ENCODE assay signal across 18 cellular contexts in the genomic region with DNA sequence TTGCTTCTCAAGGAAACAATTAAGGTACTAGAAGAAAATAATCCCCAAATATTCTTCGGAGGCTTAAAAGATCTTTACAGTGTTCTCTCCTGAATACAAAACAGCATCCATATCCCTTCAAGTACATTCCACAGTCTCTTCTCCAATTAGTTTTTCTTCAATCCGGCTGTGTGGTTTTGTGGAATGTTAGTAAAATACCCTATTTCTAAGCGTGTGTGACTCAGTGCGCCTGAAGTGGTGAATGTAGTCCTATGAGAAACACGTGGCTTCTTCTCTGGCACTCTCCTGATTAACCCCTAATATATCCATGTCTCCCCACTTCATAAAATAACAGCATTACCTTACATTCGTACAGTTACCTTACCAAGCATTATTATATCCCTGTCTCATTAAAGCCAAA.
A peak's percentile ranks its signal among the peaks of the same experiment; 100 is the strongest.
DNase-seq lines count a peak whose midpoint lies in the region; ATAC-seq and TF ChIP-seq lines count a peak whose summit lies in the region.
"Had no signal": no experiment of that assay in that cellular context is flagged by ENCODE, and none has a peak within 500 bp of the region (broad histone marks: within the 10 kb centered on the region; RNA-seq: fewer than 3 reads in every experiment).

No MANE protein-coding gene starts in this region.

- 47% methylated on average over 3 of the region's 6 CpGs for WGBS in mesenchymal stem cell

- no peak for ATAC-seq in HG03196 (IDR thresholded peaks at IDR 0.05; ENCODE audit: unreplicated experiment)
- ATAC-seq: HepG2 had no signal

- H3K4me3 ChIP-seq in AG10803 (ENCODE audit: low read length) (no peak overlapping the region), astrocyte of the spinal cord (ENCODE audit: low read depth, low read length) (no peak overlapping the region), mesenchymal stem cell (ENCODE audit: insufficient read depth in 1 of 2, low read depth in 1 of 2, low read length in 2 of 2) (no peak overlapping the region)
- H3K4me3 ChIP-seq: SJSA1 had no signal

- H4K91ac ChIP-seq in mesenchymal stem cell (ENCODE audit: low read length): no peak overlapping the region

- no peaks in the 10 kb centered on the region for H3K4me1 ChIP-seq in mesenchymal stem cell (ENCODE audit: control insufficient read depth, insufficient read depth, low read depth, low read length)
- H3K4me1 ChIP-seq: SJSA1 had no signal

- H4K8ac ChIP-seq in mesenchymal stem cell (ENCODE audit: low read length): no peak overlapping the region

- no peak overlapping the region for H3K4ac ChIP-seq in mesenchymal stem cell (ENCODE audit: low read depth in 1 of 2, low read length in 2 of 2)

- no peak overlapping the region for H2BK12ac ChIP-seq in mesenchymal stem cell (ENCODE audit: low read length in 2 of 2)

- H3K23ac ChIP-seq in mesenchymal stem cell (ENCODE audit: low read length in 2 of 2): no peak overlapping the region

- no peak overlapping the region for H3K9ac ChIP-seq in mesenchymal stem cell (ENCODE audit: low read length)

- H2BK15ac ChIP-seq in mesenchymal stem cell (ENCODE audit: low read depth, poor library complexity, severe bottlenecking): no peak overlapping the region

- no peak overlapping the region for H2AK5ac ChIP-seq in mesenchymal stem cell (ENCODE audit: low read length, severe bottlenecking)

- no peak overlapping the region for H3K27ac ChIP-seq in mesenchymal stem cell (ENCODE audit: low read length, poor library complexity, severe bottlenecking)
- H3K27ac ChIP-seq: RWPE1, SJSA1 had no signal

- H2BK5ac ChIP-seq in mesenchymal stem cell (ENCODE audit: low read depth, low read length, poor library complexity, severe bottlenecking): no peak overlapping the region

- no peak overlapping the region for H2BK120ac ChIP-seq in mesenchymal stem cell (ENCODE audit: low read depth, low read length)

- no peaks in the 10 kb centered on the region for H3K36me3 ChIP-seq in mesenchymal stem cell (ENCODE audit: control insufficient read depth in 1 of 2, insufficient read depth in 2 of 2, low read depth in 1 of 2, low read length in 2 of 2)
- H3K36me3 ChIP-seq: SJSA1 had no signal

- TF ChIP-seq CTCF in AG10803 (conservative IDR thresholded peaks at IDR 0.05; ENCODE audit: low read length) (no peak), astrocyte of the spinal cord (IDR thresholded peaks at IDR 0.05; ENCODE audit: low read depth, low read length) (no peak)

- DNase-seq in AG10803 (ENCODE audit: low read depth): peak; percentile 15
- peak; percentile 76 for DNase-seq in LHCN-M2 (ENCODE audit: low read depth)
- DNase-seq in astrocyte of the spinal cord (ENCODE audit: low read depth, low spot score): peak; percentile 0
- DNase-seq in mesenchymal stem cell: peak; percentile 21
- DNase-seq in NCI-H128 (lab: John Stamatoyannopoulos, UW; ENCODE audit: unreplicated experiment): no peak
- no peak for DNase-seq in NCI-H510A treated with DMSO at 0.1 percent for 48 hours (lab: John Stamatoyannopoulos, UW)
- no peak for DNase-seq in DMS 273 treated with DMSO at 0.1 percent for 48 hours (lab: John Stamatoyannopoulos, UW)
- DNase-seq: 8988T, C1 segment of cervical spinal cord, MM.1S, NCI-H1105 treated with DMSO at 0.1 percent for 48 hours, NCI-H187, NCI-H345, OCI-M1 had no signal

- H3K18ac ChIP-seq in mesenchymal stem cell (ENCODE audit: low read depth in 1 of 2, low read length in 2 of 2): no peak overlapping the region

- H3K14ac ChIP-seq in mesenchymal stem cell (ENCODE audit: low read length in 2 of 2): no peak overlapping the region

- no peaks in the 10 kb centered on the region for H3K9me3 ChIP-seq in mesenchymal stem cell (ENCODE audit: control insufficient read depth, low read length)
- H3K9me3 ChIP-seq: SJSA1 had no signal

- H3K4me2 ChIP-seq in mesenchymal stem cell (ENCODE audit: low read length, poor library complexity, severe bottlenecking): no peak overlapping the region

- in situ Hi-C loops in astrocyte of the spinal cord (cut with HindIII; ENCODE audit: low sequenced_read_pairs): no loop called here

- no peaks in the 10 kb centered on the region for H3K27me3 ChIP-seq in mesenchymal stem cell (ENCODE audit: control insufficient read depth in 1 of 2, insufficient read depth in 1 of 2, low read length in 2 of 2)
- H3K27me3 ChIP-seq: SJSA1 had no signal

- no peak overlapping the region for H2AFZ ChIP-seq in mesenchymal stem cell (ENCODE audit: low read depth, low read length)

- no peaks in the 10 kb centered on the region for H3K79me1 ChIP-seq in mesenchymal stem cell (replicated peaks; ENCODE audit: low read length, poor library complexity, severe bottlenecking)

Comparison
In these comparisons a context has a peak if more than half of its experiments do, and no peak if none do; other contexts are left out.
1. DNase-seq: peak in AG10803 (single experiment), LHCN-M2 (single experiment), astrocyte of the spinal cord (single experiment) and mesenchymal stem cell (single experiment); none in NCI-H128 (single experiment), NCI-H510A treated with DMSO at 0.1 percent for 48 hours (single experiment) and DMS 273 treated with DMSO at 0.1 percent for 48 hours (single experiment).